Comparison of ENCODE assay signal across 24 cellular contexts in the genomic region with DNA sequence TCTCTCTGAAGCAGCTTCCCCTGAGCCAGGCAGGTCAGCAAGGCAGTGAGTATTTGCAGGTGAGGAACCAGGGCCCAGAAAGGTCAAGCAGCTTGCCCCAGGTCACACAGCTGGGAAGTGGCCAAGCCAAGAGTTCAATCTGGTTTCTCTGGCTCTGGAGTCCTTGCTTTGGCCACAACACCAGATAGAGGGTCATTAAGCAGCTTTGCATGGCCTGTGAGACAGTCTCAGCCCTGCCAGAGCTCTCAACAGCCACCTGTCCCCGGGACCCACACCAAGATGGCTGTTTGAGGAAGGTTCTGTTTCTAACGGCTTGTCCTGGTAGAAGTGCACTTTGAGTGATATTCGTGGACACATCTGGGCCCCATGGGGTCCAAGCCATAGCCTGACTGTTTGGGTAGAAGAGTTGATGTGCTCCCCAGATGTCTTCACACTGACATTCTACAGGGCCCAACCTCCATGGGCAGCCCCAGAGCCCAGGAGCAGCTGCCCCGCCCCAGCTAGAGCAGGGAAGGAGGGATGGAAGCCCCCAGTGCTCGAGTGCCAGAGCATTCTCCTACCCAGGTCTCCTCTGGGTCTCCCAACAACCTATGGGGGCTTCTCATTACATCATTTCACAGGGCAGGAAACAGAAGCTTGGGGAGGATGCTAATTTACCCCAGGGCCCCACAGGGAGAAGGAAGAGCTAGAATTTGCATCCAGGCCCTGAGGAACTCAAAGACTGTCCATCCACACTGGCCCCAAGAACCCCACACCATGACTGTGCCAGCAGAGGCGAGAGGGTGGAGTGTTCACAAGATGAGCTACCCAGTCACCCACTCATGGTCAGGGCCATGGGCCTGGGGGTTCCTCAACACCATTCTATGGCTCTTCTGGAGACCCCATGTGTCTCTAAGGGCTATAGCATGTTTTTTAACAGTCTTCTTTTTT.
"Had no signal": no experiment of that assay in that cellular context is flagged by ENCODE, and none has a peak within 500 bp of the region (broad histone marks: within the 10 kb centered on the region; RNA-seq: fewer than 3 reads in every experiment).

No MANE protein-coding gene starts in this region.

- H3K9me3 ChIP-seq: body of pancreas, left ventricle myocardium inferior, prostate gland, tibial artery had no signal

- H3K9me3 Mint-ChIP-seq: activated B cell treated with CpG ODN at 0.5 μM for 24 hours; activated naive CD8-positive, alpha-beta T cell treated with anti-CD3 and anti-CD28 coated beads, Interleukin-2, amount 50 U/mL, for 24 hours; dendritic cell treated with granulocyte-macrophage colony-stimulating factor and Interleukin-4, amounts not matched to agents 40 ng/mL and 50 ng/mL, for 4 days; immature natural killer cell; neural progenitor cell; stimulated activated effector memory CD8-positive, alpha-beta T cell treated with anti-CD3 and anti-CD28 coated beads, Interleukin-12 subunit alpha, Interleukin-12 subunit beta, amount 100 ng/mL, for 72 hours; stimulated activated naive CD8-positive, alpha-beta T cell treated with anti-CD3 and anti-CD28 coated beads, Interleukin-15, amount 100 ng/mL, for 72 hours; T-helper 1 cell treated with Interleukin-12 subunit alpha and Interleukin-12 subunit beta and Interleukin-4 antibody, amounts not matched to agents 30 μg/mL and 1 μg/mL, for 36 hours had no signal

- H3K4me1 ChIP-seq: body of pancreas, left ventricle myocardium inferior, prostate gland, tibial artery had no signal

- ATAC-seq: activated CD4-positive, alpha-beta T cell treated with anti-CD3 and anti-CD28 coated beads for 36 hours; activated naive CD8-positive, alpha-beta T cell treated with anti-CD3 and anti-CD28 coated beads, Interleukin-2, amount 50 U/mL, for 24 hours; body of pancreas; stimulated activated effector memory CD8-positive, alpha-beta T cell treated with anti-CD3 and anti-CD28 coated beads, Interleukin-12 subunit alpha, Interleukin-12 subunit beta, amount 100 ng/mL, for 72 hours; stimulated activated naive CD8-positive, alpha-beta T cell treated with anti-CD3 and anti-CD28 coated beads, Interleukin-15, amount 100 ng/mL, for 72 hours had no signal

- H3K4me3 ChIP-seq: body of pancreas, hepatocyte, left ventricle myocardium inferior, neural progenitor cell, prostate gland, tibial artery had no signal

- H3K36me3 Mint-ChIP-seq: immature natural killer cell; neural progenitor cell; stimulated activated effector memory CD8-positive, alpha-beta T cell treated with anti-CD3 and anti-CD28 coated beads, Interleukin-12 subunit alpha, Interleukin-12 subunit beta, amount 100 ng/mL, for 72 hours had no signal

- H3K4me3 Mint-ChIP-seq: activated B cell treated with CpG ODN at 0.5 μM for 24 hours; activated CD4-positive, alpha-beta T cell treated with anti-CD3 and anti-CD28 coated beads for 36 hours; activated naive CD8-positive, alpha-beta T cell treated with anti-CD3 and anti-CD28 coated beads, Interleukin-2, amount 50 U/mL, for 24 hours; dendritic cell treated with granulocyte-macrophage colony-stimulating factor and Interleukin-4, amounts not matched to agents 40 ng/mL and 50 ng/mL, for 4 days; immature natural killer cell; neural progenitor cell; stimulated activated effector memory CD8-positive, alpha-beta T cell treated with anti-CD3 and anti-CD28 coated beads, Interleukin-12 subunit alpha, Interleukin-12 subunit beta, amount 100 ng/mL, for 72 hours; stimulated activated naive CD8-positive, alpha-beta T cell treated with anti-CD3 and anti-CD28 coated beads, Interleukin-15, amount 100 ng/mL, for 72 hours; T-helper 1 cell treated with Interleukin-12 subunit alpha and Interleukin-12 subunit beta and Interleukin-4 antibody, amounts not matched to agents 30 μg/mL and 1 μg/mL, for 36 hours had no signal

- H3K4me1 Mint-ChIP-seq: activated B cell treated with CpG ODN at 0.5 μM for 24 hours; activated CD4-positive, alpha-beta T cell treated with anti-CD3 and anti-CD28 coated beads for 36 hours; activated naive CD8-positive, alpha-beta T cell treated with anti-CD3 and anti-CD28 coated beads, Interleukin-2, amount 50 U/mL, for 24 hours; immature natural killer cell; stimulated activated effector memory CD8-positive, alpha-beta T cell treated with anti-CD3 and anti-CD28 coated beads, Interleukin-12 subunit alpha, Interleukin-12 subunit beta, amount 100 ng/mL, for 72 hours; stimulated activated naive CD8-positive, alpha-beta T cell treated with anti-CD3 and anti-CD28 coated beads, Interleukin-15, amount 100 ng/mL, for 72 hours had no signal

- H3K27ac ChIP-seq: body of pancreas, hepatocyte, left ventricle myocardium inferior, neural progenitor cell, prostate gland, tibial artery had no signal

- H3K27ac Mint-ChIP-seq: activated B cell treated with CpG ODN at 0.5 μM for 24 hours; activated CD4-positive, alpha-beta T cell treated with anti-CD3 and anti-CD28 coated beads for 36 hours; activated naive CD8-positive, alpha-beta T cell treated with anti-CD3 and anti-CD28 coated beads, Interleukin-2, amount 50 U/mL, for 24 hours; dendritic cell treated with granulocyte-macrophage colony-stimulating factor and Interleukin-4, amounts not matched to agents 40 ng/mL and 50 ng/mL, for 4 days; immature natural killer cell; neural progenitor cell; stimulated activated effector memory CD8-positive, alpha-beta T cell treated with anti-CD3 and anti-CD28 coated beads, Interleukin-12 subunit alpha, Interleukin-12 subunit beta, amount 100 ng/mL, for 72 hours; T-helper 1 cell treated with Interleukin-12 subunit alpha and Interleukin-12 subunit beta and Interleukin-4 antibody, amounts not matched to agents 30 μg/mL and 1 μg/mL, for 36 hours had no signal

- DNase-seq: activated B cell treated with CpG ODN at 0.5 μM for 24 hours; activated CD4-positive, alpha-beta T cell treated with anti-CD3 and anti-CD28 coated beads for 36 hours; activated CD4-positive, alpha-beta T cell treated with anti-CD3 and anti-CD28 coated beads, Interleukin-2, amount 50 U/mL, for 4 hours; activated effector memory CD4-positive, alpha-beta T cell treated with anti-CD3 and anti-CD28 coated beads, Interleukin-2, amount 50 U/mL, for 16 hours; activated naive CD4-positive, alpha-beta T cell treated with anti-CD3 and anti-CD28 coated beads, Interleukin-2, amount 50 U/mL, for 16 hours; activated naive CD8-positive, alpha-beta T cell treated with anti-CD3 and anti-CD28 coated beads, Interleukin-2, amount 50 U/mL, for 24 hours; activated T-cell treated with anti-CD3 and anti-CD28 coated beads for 4 hours; anterior cingulate cortex; body of pancreas; effector CD4-positive, alpha-beta T cell; foreskin melanocyte; glutamatergic neuron; immature natural killer cell; left ventricle myocardium inferior; mammary epithelial cell; stimulated activated CD4-positive, alpha-beta T cell treated with anti-CD3 and anti-CD28 coated beads, Interleukin-12 subunit alpha, Interleukin-12 subunit beta, amount 100 ng/mL, for 4 hours; stimulated activated naive CD8-positive, alpha-beta T cell treated with anti-CD3 and anti-CD28 coated beads, Interleukin-15, amount 100 ng/mL, for 72 hours; tibial artery had no signal

- H3K27me3 ChIP-seq: body of pancreas, hepatocyte, neural progenitor cell, tibial artery had no signal

- H3K9ac ChIP-seq: neural progenitor cell had no signal

- H3K36me3 ChIP-seq: left ventricle myocardium inferior, neural progenitor cell, prostate gland, tibial artery had no signal
